24 cellular contexts compared by ENCODE assay signal in genomic region chr12:109707470-109707821, GRCh38. TPM values are rescaled to one million over a fixed set of nuclear protein-coding genes. Genes with fewer than 3 reads are reported as not detected.
DNase-seq lines count a peak whose midpoint lies in the region; ATAC-seq, FAIRE-seq and TF ChIP-seq lines count a peak whose summit lies in the region.
"Had no signal": no experiment of that assay in that cellular context is flagged by ENCODE, and none has a peak within 500 bp of the region (broad histone marks: within the 10 kb centered on the region; RNA-seq: fewer than 3 reads in every experiment).

No MANE protein-coding gene starts in this region.

- intact Hi-C loops in body of pancreas (cut with DNase I) (no loop called here), HepG2 (cut with micrococcal nuclease; ENCODE audit: unreplicated experiment) (no loop called here)
- intact Hi-C loops in activated CD4-positive, alpha-beta T cell treated with anti-CD3 and anti-CD28 coated beads, Interleukin-2, amount 10 ng/mL, durations not matched to agents 24 days and 14 days (cut with micrococcal nuclease), result no loop called here
- intact Hi-C loops in activated CD8-positive, alpha-beta T cell treated with anti-CD3 and anti-CD28 coated beads for 36 hours (cut with micrococcal nuclease), result no loop called here

- no peaks in the 10 kb centered on the region for H3K9me2 ChIP-seq in neural cell (ENCODE audit: insufficient read depth, low read length)

- TF ChIP-seq POLR2A in body of pancreas (IDR thresholded peaks at IDR 0.05) (no peak), HepG2 (IDR thresholded peaks at IDR 0.05; ENCODE audit: insufficient read depth in 1 of 2, low read depth in 2 of 2, low read length in 2 of 2) (no peak)

- H3K27me3 ChIP-seq in body of pancreas (no peaks in the 10 kb centered on the region), HepG2 (ENCODE audit: control insufficient read depth in 1 of 2, insufficient read depth in 2 of 2, low read length in 2 of 2) (no peaks in the 10 kb centered on the region), neural cell (ENCODE audit: insufficient read depth, low read depth, low read length) (no peaks in the 10 kb centered on the region)
- H3K27me3 ChIP-seq: MG63, Peyer's patch had no signal

- H3F3A ChIP-seq in neural cell (ENCODE audit: insufficient read depth, low read length, poor library complexity, severe bottlenecking), result no peaks in the 10 kb centered on the region

- no peaks in the 10 kb centered on the region for H3K36me3 ChIP-seq in body of pancreas (replicated peaks in 1 of 2; ENCODE audit: insufficient read depth in 1 of 2, low read depth in 2 of 2)
- H3K36me3 ChIP-seq in HepG2 (replicated peaks in 1 of 2; ENCODE audit: control insufficient read depth in 1 of 2, insufficient read depth in 2 of 2, low read length in 2 of 2), result no peaks in the 10 kb centered on the region
- no peaks in the 10 kb centered on the region for H3K36me3 ChIP-seq in neural cell (ENCODE audit: insufficient read depth, low read length)
- H3K36me3 ChIP-seq: HAP-1, MG63, Peyer's patch had no signal

- no TSS peak for BruUV-seq in HepG2 (replicated peaks; lab: Mats Ljungman, UMichigan)

- H3K9me3 Mint-ChIP-seq in type B pancreatic cell, result no peaks in the 10 kb centered on the region
- no peaks in the 10 kb centered on the region for H3K9me3 Mint-ChIP-seq in activated CD4-positive, alpha-beta T cell treated with anti-CD3 and anti-CD28 coated beads, Interleukin-2, amount 10 ng/mL, durations not matched to agents 24 days and 14 days
- H3K9me3 Mint-ChIP-seq in activated CD8-positive, alpha-beta T cell treated with anti-CD3 and anti-CD28 coated beads for 36 hours, result no peaks in the 10 kb centered on the region
- H3K9me3 Mint-ChIP-seq: CD14-positive monocyte; CD8-positive, alpha-beta memory T cell; GM23338; HFFc6 had no signal

- H3K4me1 ChIP-seq in body of pancreas (peaks cover 54% of the 10 kb centered on the region), HepG2 (ENCODE audit: insufficient read depth, low read length) (peaks cover 62% of the 10 kb centered on the region)
- H3K4me1 ChIP-seq: Peyer's patch had no signal

- in situ Hi-C loops in HepG2 (cut with HindIII; ENCODE audit: extremely low pct_ligation_motif_present, low pct_unique_long_range_greater_than_20kb), result no loop called here

- H2AFZ ChIP-seq in HepG2 (ENCODE audit: low read length), result no peak overlapping the region
- no peak overlapping the region for H2AFZ ChIP-seq in neural cell (ENCODE audit: low read depth, low read length)
- H2AFZ ChIP-seq: GM23338 had no signal

- no peak for TF ChIP-seq EP300 in HepG2 (IDR thresholded peaks at IDR 0.05; ENCODE audit: low read depth in 2 of 2, low read length in 2 of 2)
- no peak for TF ChIP-seq EP300 in HepG2 (CRISPR knock-in tag; IDR thresholded peaks at IDR 0.05; ENCODE audit: borderline replicate concordance)
- TF ChIP-seq EP300 in neural cell (conservative IDR thresholded peaks at IDR 0.05; ENCODE audit: poor library complexity, severe bottlenecking), result no peak

- TF ChIP-seq CTCF in body of pancreas (IDR thresholded peaks at IDR 0.05) (no peak), HepG2 (CRISPR knock-in tag; IDR thresholded peaks at IDR 0.05) (no peak), neural cell (IDR thresholded peaks at IDR 0.05; ENCODE audit: poor library complexity, severe bottlenecking) (no peak), type B pancreatic cell (conservative IDR thresholded peaks at IDR 0.05) (no peak)
- no peak for TF ChIP-seq CTCF in activated CD8-positive, alpha-beta T cell treated with anti-CD3 and anti-CD28 coated beads for 36 hours (IDR thresholded peaks at IDR 0.05)

- H3K27me3 Mint-ChIP-seq in type B pancreatic cell, result peaks cover 24% of the 10 kb centered on the region
- H3K27me3 Mint-ChIP-seq in activated CD4-positive, alpha-beta T cell treated with anti-CD3 and anti-CD28 coated beads, Interleukin-2, amount 10 ng/mL, durations not matched to agents 24 days and 14 days, result peaks cover 22% of the 10 kb centered on the region
- H3K27me3 Mint-ChIP-seq in activated CD8-positive, alpha-beta T cell treated with anti-CD3 and anti-CD28 coated beads for 36 hours, result peaks cover 25% of the 10 kb centered on the region

- peak overlapping the region; percentile 87 for H3K4me2 ChIP-seq in HepG2 (ENCODE audit: low read depth, low read length)
- peak overlapping the region; percentile 39 for H3K4me2 ChIP-seq in neural cell (ENCODE audit: low read length)
- H3K4me2 ChIP-seq: GM23338 had no signal

- H3K9ac ChIP-seq in HepG2 (ENCODE audit: insufficient read depth, low read depth, low read length) (peak overlapping the region; percentile 60), neural cell (ENCODE audit: low read length) (peak overlapping the region; percentile 30)

- H4K20me1 ChIP-seq in HepG2 (ENCODE audit: insufficient read depth, low read length) (no peaks in the 10 kb centered on the region), neural cell (ENCODE audit: insufficient read depth) (no peaks in the 10 kb centered on the region)

- H3K79me2 ChIP-seq in HepG2 (ENCODE audit: insufficient read depth, low read length) (no peaks in the 10 kb centered on the region), neural cell (replicated peaks; ENCODE audit: insufficient read depth, low read length) (no peaks in the 10 kb centered on the region)

- ATAC-seq in body of pancreas (no peak), HepG2 (peak; percentile 3; the same call in 2 of the 3 replicates), HG03045 (IDR thresholded peaks at IDR 0.05; ENCODE audit: unreplicated experiment) (no peak)
- ATAC-seq in activated CD8-positive, alpha-beta T cell treated with anti-CD3 and anti-CD28 coated beads for 36 hours, result no peak
- ATAC-seq: GM12878, GM23338 had no signal

- TF ChIP-seq RAD21 in HepG2 (CRISPR knock-in tag; IDR thresholded peaks at IDR 0.05) (no peak), neural cell (conservative IDR thresholded peaks at IDR 0.05) (no peak)

- CTCF ChIA-PET in HepG2 (lab: Yijun Ruan, JAX; ENCODE audit: low intra/inter-chr PET ratio, low total read pairs), result no interaction called here
- CTCF ChIA-PET in activated CD8-positive, alpha-beta T cell treated with anti-CD3 and anti-CD28 coated beads for 36 hours (lab: Charles Lee), result no interaction called here

- DNase-seq in body of pancreas (no peak), HepG2 (ENCODE audit: low spot score) (peak; percentile 45), type B pancreatic cell (ENCODE audit: extremely low spot score, unreplicated experiment) (no peak)
- DNase-seq in activated CD4-positive, alpha-beta T cell treated with anti-CD3 and anti-CD28 coated beads, Interleukin-2, amount 10 ng/mL, durations not matched to agents 24 days and 14 days, result no peak
- no peak for DNase-seq in activated CD8-positive, alpha-beta T cell treated with anti-CD3 and anti-CD28 coated beads for 36 hours
- DNase-seq: CD8-positive, alpha-beta memory T cell; DMS 273 treated with DMSO at 0.1 percent for 48 hours; EL; GDM1; HFFc6; IMR-90; KG1; MG63; NCI-H510A; SIG-M5 had no signal

- H3K36me3 Mint-ChIP-seq in type B pancreatic cell, result no peaks in the 10 kb centered on the region
- no peaks in the 10 kb centered on the region for H3K36me3 Mint-ChIP-seq in activated CD4-positive, alpha-beta T cell treated with anti-CD3 and anti-CD28 coated beads, Interleukin-2, amount 10 ng/mL, durations not matched to agents 24 days and 14 days (ENCODE audit: low read depth)
- no peaks in the 10 kb centered on the region for H3K36me3 Mint-ChIP-seq in activated CD8-positive, alpha-beta T cell treated with anti-CD3 and anti-CD28 coated beads for 36 hours (ENCODE audit: low read depth)
- H3K36me3 Mint-ChIP-seq: CD14-positive monocyte; CD8-positive, alpha-beta memory T cell had no signal

- 5 to 23% methylated on average over 4 of the region's 4 CpGs for WGBS in body of pancreas, 2 donors
- 5% methylated on average over 2 of the region's 4 CpGs for WGBS in HepG2 (ENCODE audit: low lambda C conversion rate)

- H3K4me3 ChIP-seq in body of pancreas (no peak overlapping the region), HepG2 (replicated peaks in 1 of 3; ENCODE audit: insufficient read depth in 1 of 3, low read depth in 2 of 3, low read length in 3 of 3) (peak overlapping the region in 1 of 3 experiments; percentile 61; a peak in 1 of 6 replicates), neural cell (ENCODE audit: low read length) (peak overlapping the region; percentile 22)
- H3K4me3 ChIP-seq: GM12878, GM23338, HAP-1, MG63, Peyer's patch, SK-N-MC had no signal

- no peaks in the 10 kb centered on the region for H3K9me3 ChIP-seq in body of pancreas
- no peaks in the 10 kb centered on the region for H3K9me3 ChIP-seq in HepG2 (ENCODE audit: low read length)
- no peaks in the 10 kb centered on the region for H3K9me3 ChIP-seq in neural cell (ENCODE audit: low read length)
- H3K9me3 ChIP-seq: HAP-1, MG63, Peyer's patch had no signal

- FAIRE-seq in HepG2 (lab: Jason Lieb, UNC), result peak; percentile 8
- FAIRE-seq: GM12878 had no signal

- POLR2A ChIA-PET in HepG2 (lab: Yijun Ruan, JAX), result interaction anchor here (0.9 to 1.8 kb wide), 9 partner anchors 9 to 134 kb away, joined by 3 to 7 read pairs (median 3); partner anchors contain the start of genes MMAB and MVK
- POLR2A ChIA-PET in activated CD8-positive, alpha-beta T cell treated with anti-CD3 and anti-CD28 coated beads for 36 hours (lab: Charles Lee), result no interaction called here

- H3K4me3 Mint-ChIP-seq in type B pancreatic cell, result no peak overlapping the region
- no peak overlapping the region for H3K4me3 Mint-ChIP-seq in activated CD4-positive, alpha-beta T cell treated with anti-CD3 and anti-CD28 coated beads, Interleukin-2, amount 10 ng/mL, durations not matched to agents 24 days and 14 days
- no peak overlapping the region for H3K4me3 Mint-ChIP-seq in activated CD8-positive, alpha-beta T cell treated with anti-CD3 and anti-CD28 coated beads for 36 hours
- H3K4me3 Mint-ChIP-seq: B cell; CD14-positive monocyte; CD8-positive, alpha-beta memory T cell; GM23338; HFFc6 had no signal

- peaks cover 25% of the 10 kb centered on the region for H3K4me1 Mint-ChIP-seq in type B pancreatic cell (ENCODE audit: unreplicated experiment)
- H3K4me1 Mint-ChIP-seq in activated CD4-positive, alpha-beta T cell treated with anti-CD3 and anti-CD28 coated beads, Interleukin-2, amount 10 ng/mL, durations not matched to agents 24 days and 14 days, result no peaks in the 10 kb centered on the region
- no peaks in the 10 kb centered on the region for H3K4me1 Mint-ChIP-seq in activated CD8-positive, alpha-beta T cell treated with anti-CD3 and anti-CD28 coated beads for 36 hours (ENCODE audit: low read depth)
- H3K4me1 Mint-ChIP-seq: B cell; CD14-positive monocyte; CD8-positive, alpha-beta memory T cell had no signal

- peak overlapping the region; percentile 58 for H3K27ac Mint-ChIP-seq in type B pancreatic cell
- no peak overlapping the region for H3K27ac Mint-ChIP-seq in activated CD4-positive, alpha-beta T cell treated with anti-CD3 and anti-CD28 coated beads, Interleukin-2, amount 10 ng/mL, durations not matched to agents 24 days and 14 days
- H3K27ac Mint-ChIP-seq in activated CD8-positive, alpha-beta T cell treated with anti-CD3 and anti-CD28 coated beads for 36 hours, result no peak overlapping the region
- H3K27ac Mint-ChIP-seq: B cell; CD14-positive monocyte; CD8-positive, alpha-beta memory T cell; GM23338; HFFc6 had no signal

- H3K27ac ChIP-seq in body of pancreas (peak overlapping the region in 3 of 4 donors; percentile 22 to 60 (median 50)), HepG2 (ENCODE audit: extremely low read length, insufficient read depth, low read length) (peak overlapping the region; percentile 90), neural cell (ENCODE audit: low read length) (peak overlapping the region; percentile 32)
- H3K27ac ChIP-seq: SK-N-MC had no signal

RNA-seq across cellular contexts. Expression of gene FAM222A, which starts 6.2 kb away (rescaled TPM):
- total RNA-seq in body of pancreas (10 to 100 TPM in 1 of 2 donors, 1 to 10 TPM in 1; 8.0 to 16.2 TPM), HepG2 (2016; rRNA removed; fragmentation: Illumina TruSeq; extraction: Trizol) (7.2 and 9.6 TPM in 2 replicates), type B pancreatic cell (ENCODE audit: low replicate concordance) (7.9 and 11.5 TPM in 2 replicates)
- total RNA-seq in HepG2 (2016; cell fraction: cytosol; rRNA removed; fragmentation: Illumina TruSeq; extraction: Trizol; ENCODE audit: low read depth), result 1.9 and 2.5 TPM in 2 replicates
- total RNA-seq in HepG2 (2016; cell fraction: insoluble cytoplasmic fraction; rRNA removed; fragmentation: Illumina TruSeq; extraction: Trizol), result 5.6 and 8.3 TPM in 2 replicates
- total RNA-seq in HepG2 (2016; cell fraction: membrane; rRNA removed; fragmentation: Illumina TruSeq; extraction: Trizol), result 7.5 TPM in 2 replicates
- total RNA-seq in HepG2 (2016; cell fraction: nucleus; rRNA removed; fragmentation: Illumina TruSeq; extraction: Trizol), result 7.0 and 7.5 TPM in 2 replicates
- polyA plus RNA-seq in HepG2 (2011; rRNA removed) (2.7 and 3.7 TPM in 2 replicates), neural cell (6.4 and 8.5 TPM in 2 replicates)
- 2.0 and 3.0 TPM in 2 replicates for polyA plus RNA-seq in HepG2 (2011; cell fraction: cytosol; rRNA removed)
- 3.8 and 4.7 TPM in 2 replicates for polyA plus RNA-seq in HepG2 (2011; cell fraction: nucleus; rRNA removed)
- 2.5 and 2.9 TPM in 2 replicates for polyA plus RNA-seq in HepG2 (2012)
- 2.5 and 2.6 TPM in 2 replicates for polyA plus RNA-seq in HepG2 (2016; cell fraction: cytosol; fragmentation: Illumina TruSeq; extraction: Trizol; ENCODE audit: low read depth)
- 9.4 and 11.8 TPM in 2 replicates for polyA plus RNA-seq in HepG2 (2016; cell fraction: insoluble cytoplasmic fraction; fragmentation: Illumina TruSeq; extraction: Trizol; ENCODE audit: low read depth)
- 8.4 and 9.5 TPM in 2 replicates for polyA plus RNA-seq in HepG2 (2016; cell fraction: membrane; fragmentation: Illumina TruSeq; extraction: Trizol; ENCODE audit: low read depth)
- 9.3 and 9.9 TPM in 2 replicates for polyA plus RNA-seq in HepG2 (2016; cell fraction: nucleus; fragmentation: Illumina TruSeq; extraction: Trizol; ENCODE audit: insufficient read depth, low read depth)
- polyA minus RNA-seq in HepG2 (2011; rRNA and poly(A)+ RNA removed; ENCODE audit: low replicate concordance), result 2.9 and 8.9 TPM in 2 replicates
- 3.6 and 4.0 TPM in 2 replicates for polyA minus RNA-seq in HepG2 (2011; cell fraction: cytosol; rRNA and poly(A)+ RNA removed)
- polyA minus RNA-seq in HepG2 (2011; cell fraction: nucleus; rRNA and poly(A)+ RNA removed), result 7.9 and 8.2 TPM in 2 replicates
- polyA minus RNA-seq in neural cell, result 14.9 and 15.6 TPM in 2 replicates
- total RNA-seq in activated CD4-positive, alpha-beta T cell treated with anti-CD3 and anti-CD28 coated beads, Interleukin-2, amount 10 ng/mL, durations not matched to agents 24 days and 14 days, result 1.3 and 1.5 TPM in 2 replicates
- 1 to 10 TPM in 1 of 2 experiments, under 1 TPM in 1; 0.76 to 1.0 TPM for total RNA-seq in activated CD8-positive, alpha-beta T cell treated with anti-CD3 and anti-CD28 coated beads for 36 hours
- polyA plus RNA-seq: CD14-positive monocyte had no signal

Comparison
In these comparisons a context has a peak if more than half of its experiments do, and no peak if none do; other contexts are left out.
1. H3K27ac ChIP-seq: peak in every context shown above with its lines; median percentile 90 in HepG2; 50 in body of pancreas; 32 in neural cell.